14 cellular contexts compared by ENCODE assay signal in genomic region chr3:13339833-13340232, GRCh38.
"Had no signal": no experiment of that assay in that cellular context is flagged by ENCODE, and none has a peak within 500 bp of the region (broad histone marks: within the 10 kb centered on the region; RNA-seq: fewer than 3 reads in every experiment).

No MANE protein-coding gene starts in this region.

- FAIRE-seq: small intestine had no signal

- H3K9me3 ChIP-seq: esophagus squamous epithelium, gastroesophageal sphincter, mucosa of descending colon had no signal

- H3K4me3 ChIP-seq: esophagus squamous epithelium, gastroesophageal sphincter, mucosa of descending colon had no signal

- ATAC-seq: gastroesophageal sphincter; left lobe of liver; mucosa of descending colon; naive thymus-derived CD8-positive, alpha-beta T cell had no signal

- DNase-seq: esophagus squamous epithelium; foreskin fibroblast; glutamatergic neuron; islet precursor cell; mammary epithelial cell; mucosa of descending colon; naive thymus-derived CD8-positive, alpha-beta T cell; posterior cingulate gyrus; small intestine; stimulated activated CD4-positive, alpha-beta T cell treated with anti-CD3 and anti-CD28 coated beads, Interleukin-12 subunit alpha, Interleukin-12 subunit beta, amount 100 ng/mL, for 4 hours; stimulated activated naive CD4-positive, alpha-beta T cell treated with Interleukin-2 at 50 U/mL for 16 hours; trophoblast cell had no signal

- H3K27me3 ChIP-seq: esophagus squamous epithelium, gastroesophageal sphincter had no signal

- H3K27ac ChIP-seq: esophagus squamous epithelium, gastroesophageal sphincter had no signal

- H3K4me1 ChIP-seq: esophagus squamous epithelium, gastroesophageal sphincter had no signal
